Comparison of ENCODE assay signal across 8 cellular contexts in the genomic region with DNA sequence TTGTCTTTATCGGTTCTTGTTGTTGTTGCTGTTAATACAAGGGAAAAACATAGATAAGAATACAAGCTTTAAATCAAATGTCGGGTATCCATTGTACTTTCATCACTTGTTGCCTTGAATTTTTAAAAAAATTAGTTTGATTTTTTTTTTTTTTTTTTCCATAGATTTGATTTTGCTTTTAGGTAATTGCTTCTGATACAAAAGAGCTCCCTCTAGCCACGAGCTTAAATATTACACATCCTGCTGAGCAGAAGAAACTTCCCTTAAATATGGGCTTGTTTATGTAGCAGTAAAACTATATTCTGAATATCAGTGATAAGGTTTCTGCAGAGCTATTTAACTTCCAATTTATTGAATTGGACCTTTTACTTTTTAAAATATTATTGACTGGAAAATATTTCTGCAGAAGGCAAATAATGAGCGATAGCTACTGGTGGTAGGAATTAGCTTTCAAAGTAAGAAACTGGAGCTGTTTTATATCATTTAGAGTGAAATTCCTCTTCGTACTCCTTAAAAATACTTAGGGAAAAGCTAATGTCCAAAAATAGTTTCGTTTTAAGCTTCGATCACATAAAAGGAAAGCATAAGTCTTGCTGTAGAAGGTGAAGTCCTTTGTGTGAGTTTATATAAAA.
DNase-seq lines count a peak whose midpoint lies in the region; ATAC-seq and FAIRE-seq lines count a peak whose summit lies in the region.

No MANE protein-coding gene starts in this region.

- peak; percentile 21 for DNase-seq in NOMO-1 treated with DMSO at 0.1 percent for 48 hours (lab: John Stamatoyannopoulos, UW; ENCODE audit: unreplicated experiment)
- no peak for DNase-seq in NOMO-1 treated with dmso at 0.1 percent for 144 hours (lab: John Stamatoyannopoulos, UW; ENCODE audit: unreplicated experiment)
- peak; percentile 30 for DNase-seq in RCC 7860 (ENCODE audit: low spot score)
- peak; percentile 27 for DNase-seq in foreskin melanocyte
- peak; percentile 20 for DNase-seq in urothelium cell line (ENCODE audit: low spot score)
- no peak for DNase-seq in D341Med (ENCODE audit: low spot score)
- DNase-seq in stimulated activated CD4-positive, alpha-beta T cell treated with anti-CD3 and anti-CD28 coated beads, Interleukin-1b, Interleukin-23, amount 100 ng/mL, for 48 hours = no peak

- ATAC-seq in HG02870 (IDR thresholded peaks at IDR 0.05; ENCODE audit: unreplicated experiment) = peak; percentile 48

- FAIRE-seq in RCC 7860 (lab: Jason Lieb, UNC) = peak; percentile 81
- no peak for FAIRE-seq in urothelium cell line (lab: Jason Lieb, UNC)

Comparison
In these comparisons a context has a peak if more than half of its experiments do, and no peak if none do; other contexts are left out.
1. DNase-seq: peak in NOMO-1 treated with DMSO at 0.1 percent for 48 hours (single experiment), RCC 7860 (single experiment), foreskin melanocyte (single experiment) and urothelium cell line (single experiment); none in NOMO-1 treated with dmso at 0.1 percent for 144 hours (single experiment), D341Med (single experiment) and stimulated activated CD4-positive, alpha-beta T cell treated with anti-CD3 and anti-CD28 coated beads, Interleukin-1b, Interleukin-23, amount 100 ng/mL, for 48 hours (single experiment).